In genomic region chr10:131114846-131115245, GRCh38 we compare ENCODE assay signal across 18 cellular contexts.
A peak's percentile ranks its signal among the peaks of the same experiment; 100 is the strongest.
DNase-seq lines count a peak whose midpoint lies in the region; ATAC-seq, FAIRE-seq and TF ChIP-seq lines count a peak whose summit lies in the region.
"Had no signal": no experiment of that assay in that cellular context is flagged by ENCODE, and none has a peak within 500 bp of the region (broad histone marks: within the 10 kb centered on the region; RNA-seq: fewer than 3 reads in every experiment).

No MANE protein-coding gene starts in this region.

- no peaks in the 10 kb centered on the region; a peak in 1 of 22 replicates for H4K20me1 ChIP-seq in BLaER1 treated with 17β-estradiol and CSF1 and Interleukin-3, amounts not matched to agents 10 nM and 100 nM
- H4K20me1 ChIP-seq in H1 (replicated peaks in 1 of 2; ENCODE audit: control insufficient read depth in 1 of 2, insufficient read depth in 2 of 2, low read length in 2 of 2), result no peaks in the 10 kb centered on the region
- no peaks in the 10 kb centered on the region for H4K20me1 ChIP-seq in osteoblast (ENCODE audit: insufficient read depth, low read length)

- H3K79me2 ChIP-seq in H1 (ENCODE audit: control insufficient read depth in 1 of 2, insufficient read depth in 2 of 2, low read length in 2 of 2) (no peaks in the 10 kb centered on the region), osteoblast (ENCODE audit: insufficient read depth, low read length) (no peaks in the 10 kb centered on the region)

- no peak overlapping the region for H4K91ac ChIP-seq in H1 (replicated peaks; ENCODE audit: insufficient read length, low read length)

- TF ChIP-seq CTCF in H1 (IDR thresholded peaks at IDR 0.05; ENCODE audit: control extremely low read depth in 1 of 3, insufficient read depth in 1 of 3, low read depth in 1 of 3, low read length in 3 of 3) (no peak), nephron progenitor cell (IDR thresholded peaks at IDR 0.05) (no peak), osteoblast (IDR thresholded peaks at IDR 0.05; ENCODE audit: extremely low read depth, low read depth, low read length) (no peak), esophagus squamous epithelium (IDR thresholded peaks at IDR 0.05) (no peak)

- POLR2A ChIA-PET in H1 (lab: Charles Lee; ENCODE audit: partially characterized antibody), result no interaction called here
- POLR2A ChIA-PET in activated CD4-positive, alpha-beta memory T cell treated with anti-CD3 and anti-CD28 coated beads, Interleukin-2, amount 10 ng/mL, durations not matched to agents 7 days and 5 days (lab: Charles Lee), result no interaction called here

- no peak overlapping the region for H4K5ac ChIP-seq in H1 (ENCODE audit: insufficient read length, low read depth, low read length)

- H2BK120ac ChIP-seq in H1 (replicated peaks; ENCODE audit: low read depth, low read length), result no peak overlapping the region

- peaks cover 0 to 30% (median 10%) of the 10 kb centered on the region in 11 experiments; a peak in 11 of 22 replicates for H3K9me3 ChIP-seq in BLaER1 treated with 17β-estradiol and CSF1 and Interleukin-3, amounts not matched to agents 10 nM and 100 nM (replicated peaks in 1 of 11)
- no peaks in the 10 kb centered on the region for H3K9me3 ChIP-seq in H1 (ENCODE audit: insufficient read depth in 2 of 2, low read depth in 1 of 2, low read length in 1 of 2)
- H3K9me3 ChIP-seq in osteoblast (ENCODE audit: low read depth, low read length), result no peaks in the 10 kb centered on the region
- H3K9me3 ChIP-seq in esophagus squamous epithelium, result no peaks in the 10 kb centered on the region

- no peak for ATAC-seq in HG02571 (IDR thresholded peaks at IDR 0.05; ENCODE audit: unreplicated experiment)
- ATAC-seq in GM21717 (IDR thresholded peaks at IDR 0.05; ENCODE audit: unreplicated experiment), result no peak
- ATAC-seq: GM23338 had no signal

- no peaks in the 10 kb centered on the region for H3K79me1 ChIP-seq in H1 (ENCODE audit: low read depth, low read length)

- no peaks in the 10 kb centered on the region for H3K9me3 Mint-ChIP-seq in nephron progenitor cell
- H3K9me3 Mint-ChIP-seq in activated CD4-positive, alpha-beta memory T cell treated with anti-CD3 and anti-CD28 coated beads, Interleukin-2, amount 10 ng/mL, durations not matched to agents 7 days and 5 days, result no peaks in the 10 kb centered on the region

- 90% methylated on average over 15 of the region's 15 CpGs; no CpG with 5 or more reads in 1 of the 2 experiments for WGBS in H1 (ENCODE audit: extremely low coverage in 1 of 2, insufficient coverage in 1 of 2, insufficient read length in 1 of 2, insufficient replicate concordance in 2 of 2, low coverage in 1 of 2, low lambda C conversion rate in 2 of 2, missing lambda C conversion rate in 1 of 2), 2 experiments
- 59 to 65% methylated on average over 8 to 9 of the region's 15 CpGs for WGBS in esophagus squamous epithelium, 2 donors

- no peak for TF ChIP-seq POLR2A in H1 (IDR thresholded peaks at IDR 0.05; ENCODE audit: control extremely low read depth in 1 of 2, low read depth in 2 of 2, low read length in 2 of 2)
- TF ChIP-seq POLR2A in esophagus squamous epithelium (IDR thresholded peaks at IDR 0.05), result no peak

- H3K27ac ChIP-seq in BLaER1 treated with 17β-estradiol and CSF1 and Interleukin-3, amounts not matched to agents 10 nM and 100 nM, result peak overlapping the region in 3 of 11 experiments; percentile 28 to 47 (median 33); a peak in 6 of 22 replicates
- H3K27ac ChIP-seq in H1 (ENCODE audit: low read depth, low read length), result no peak overlapping the region
- H3K27ac ChIP-seq in osteoblast (ENCODE audit: low read depth, low read length), result no peak overlapping the region
- no peak overlapping the region for H3K27ac ChIP-seq in esophagus squamous epithelium
- H3K27ac ChIP-seq: HL-60 had no signal

- TF ChIP-seq EP300 in H1 (IDR thresholded peaks at IDR 0.05; ENCODE audit: borderline replicate concordance in 1 of 2, low read depth in 2 of 2, low read length in 2 of 2), result no peak

- H3K23ac ChIP-seq in H1 (ENCODE audit: insufficient read length), result no peak overlapping the region

- peak overlapping the region in 1 of 11 experiments; percentile 14; a peak in 1 of 22 replicates for H3K9ac ChIP-seq in BLaER1 treated with 17β-estradiol and CSF1 and Interleukin-3, amounts not matched to agents 10 nM and 100 nM
- H3K9ac ChIP-seq in H1 (replicated peaks in 1 of 4; ENCODE audit: extremely low read depth in 1 of 4, low read depth in 3 of 4, low read length in 3 of 4), result no peak overlapping the region

- intact Hi-C loops in esophagus squamous epithelium (cut with DNase I), result no loop called here

- no peak overlapping the region for H2BK20ac ChIP-seq in H1 (ENCODE audit: low read length)

- no peak for FAIRE-seq in H1 (lab: Jason Lieb, UNC)
- FAIRE-seq: GM12892, GM18507 had no signal

- H3K4me1 Mint-ChIP-seq in nephron progenitor cell, result peaks cover 57% of the 10 kb centered on the region
- H3K4me1 Mint-ChIP-seq in activated CD4-positive, alpha-beta memory T cell treated with anti-CD3 and anti-CD28 coated beads, Interleukin-2, amount 10 ng/mL, durations not matched to agents 7 days and 5 days, result no peaks in the 10 kb centered on the region
- H3K4me1 Mint-ChIP-seq: CD4-positive, alpha-beta memory T cell had no signal

- no peak overlapping the region for H2BK15ac ChIP-seq in H1 (ENCODE audit: low read length)

- peak overlapping the region; percentile 72 for H3K27ac Mint-ChIP-seq in nephron progenitor cell
- no peak overlapping the region for H3K27ac Mint-ChIP-seq in activated CD4-positive, alpha-beta memory T cell treated with anti-CD3 and anti-CD28 coated beads, Interleukin-2, amount 10 ng/mL, durations not matched to agents 7 days and 5 days
- H3K27ac Mint-ChIP-seq: GM23338 had no signal

- CTCF ChIA-PET in H1 (lab: Charles Lee; ENCODE audit: partially characterized antibody), result interaction anchor here (1.2 to 1.6 kb wide), 2 partner anchors 26 to 30 kb away, joined by 4 read pairs; no protein-coding TSS in a partner anchor
- CTCF ChIA-PET in activated CD4-positive, alpha-beta memory T cell treated with anti-CD3 and anti-CD28 coated beads, Interleukin-2, amount 10 ng/mL, durations not matched to agents 7 days and 5 days (lab: Charles Lee), result no interaction called here

- no peak overlapping the region for H4K8ac ChIP-seq in H1 (ENCODE audit: extremely low read depth, insufficient read depth, low read length)

- H2BK5ac ChIP-seq in H1 (ENCODE audit: low read depth, low read length), result peak overlapping the region; percentile 39; the same call in 1 of the 2 replicates

- peaks cover 0 to 67% (median 62%) of the 10 kb centered on the region in 10 experiments; a peak in 17 of 20 replicates for H3K4me1 ChIP-seq in BLaER1 treated with 17β-estradiol and CSF1 and Interleukin-3, amounts not matched to agents 10 nM and 100 nM
- peaks cover 0 to 8% (median 2%) of the 10 kb centered on the region in 4 experiments; a peak in 3 of 7 replicates for H3K4me1 ChIP-seq in H1 (replicated peaks in 1 of 4; ENCODE audit: control insufficient read depth in 3 of 4, insufficient read depth in 4 of 4, low read length in 3 of 4)
- no peaks in the 10 kb centered on the region for H3K4me1 ChIP-seq in osteoblast (ENCODE audit: insufficient read depth, low read length)
- H3K4me1 ChIP-seq in esophagus squamous epithelium, result no peaks in the 10 kb centered on the region

- H3K56ac ChIP-seq in H1 (replicated peaks; ENCODE audit: insufficient read length, low read depth, low read length), result no peak overlapping the region

- peaks cover 0 to 36% (median 7%) of the 10 kb centered on the region in 11 experiments; a peak in 11 of 22 replicates for H3K36me3 ChIP-seq in BLaER1 treated with 17β-estradiol and CSF1 and Interleukin-3, amounts not matched to agents 10 nM and 100 nM
- no peaks in the 10 kb centered on the region for H3K36me3 ChIP-seq in H1 (ENCODE audit: control insufficient read depth in 2 of 4, insufficient read depth in 4 of 4, low read length in 3 of 4)
- H3K36me3 ChIP-seq in osteoblast (ENCODE audit: insufficient read depth, low read length), result no peaks in the 10 kb centered on the region
- H3K36me3 ChIP-seq in esophagus squamous epithelium, result no peaks in the 10 kb centered on the region

- no peaks in the 10 kb centered on the region for H3K23me2 ChIP-seq in H1 (ENCODE audit: low read depth, low read length)

- peaks cover 5% of the 10 kb centered on the region for H3K27me3 Mint-ChIP-seq in nephron progenitor cell (ENCODE audit: low read depth, poor library complexity)
- no peaks in the 10 kb centered on the region for H3K27me3 Mint-ChIP-seq in activated CD4-positive, alpha-beta memory T cell treated with anti-CD3 and anti-CD28 coated beads, Interleukin-2, amount 10 ng/mL, durations not matched to agents 7 days and 5 days
- H3K27me3 Mint-ChIP-seq: CD4-positive, alpha-beta memory T cell had no signal

- no peak overlapping the region for H3K4me3 Mint-ChIP-seq in nephron progenitor cell
- no peak overlapping the region for H3K4me3 Mint-ChIP-seq in activated CD4-positive, alpha-beta memory T cell treated with anti-CD3 and anti-CD28 coated beads, Interleukin-2, amount 10 ng/mL, durations not matched to agents 7 days and 5 days
- H3K4me3 Mint-ChIP-seq: CD4-positive, alpha-beta memory T cell; GM23338 had no signal

- H3K4ac ChIP-seq in H1 (replicated peaks; ENCODE audit: insufficient read length, low read depth, low read length), result no peak overlapping the region

- no peaks in the 10 kb centered on the region for H3K27me3 ChIP-seq in BLaER1 treated with 17β-estradiol and CSF1 and Interleukin-3, amounts not matched to agents 10 nM and 100 nM
- H3K27me3 ChIP-seq in H1 (replicated peaks in 1 of 4; ENCODE audit: control insufficient read depth in 3 of 4, extremely low read depth in 1 of 4, insufficient read depth in 3 of 4, low read length in 3 of 4) (no peaks in the 10 kb centered on the region), osteoblast (ENCODE audit: insufficient read depth, low read length) (no peaks in the 10 kb centered on the region), esophagus squamous epithelium (no peaks in the 10 kb centered on the region)

- H3K36me3 Mint-ChIP-seq in nephron progenitor cell (ENCODE audit: low read depth), result no peaks in the 10 kb centered on the region
- no peaks in the 10 kb centered on the region for H3K36me3 Mint-ChIP-seq in activated CD4-positive, alpha-beta memory T cell treated with anti-CD3 and anti-CD28 coated beads, Interleukin-2, amount 10 ng/mL, durations not matched to agents 7 days and 5 days (ENCODE audit: low read depth)
- H3K36me3 Mint-ChIP-seq: CD4-positive, alpha-beta memory T cell had no signal

- peak overlapping the region in 8 of 11 experiments; percentile 37 to 78 (median 68); a peak in 15 of 22 replicates for H3K4me2 ChIP-seq in BLaER1 treated with 17β-estradiol and CSF1 and Interleukin-3, amounts not matched to agents 10 nM and 100 nM
- H3K4me2 ChIP-seq in H1 (ENCODE audit: insufficient read depth in 1 of 2, low read depth in 2 of 2, low read length in 2 of 2), result no peak overlapping the region
- H3K4me2 ChIP-seq in osteoblast (ENCODE audit: insufficient read depth, low read length), result no peak overlapping the region
- H3K4me2 ChIP-seq: GM23338 had no signal

- H3K18ac ChIP-seq in H1 (ENCODE audit: extremely low read depth, low read length), result no peak overlapping the region

- no peak overlapping the region for H3K14ac ChIP-seq in H1 (ENCODE audit: insufficient read length)

- no peak overlapping the region for H2AFZ ChIP-seq in H1 (ENCODE audit: low read length)
- H2AFZ ChIP-seq in osteoblast (ENCODE audit: low read length), result no peak overlapping the region
- H2AFZ ChIP-seq: GM23338 had no signal

- no peak overlapping the region for H3K4me3 ChIP-seq in BLaER1 treated with 17β-estradiol and CSF1 and Interleukin-3, amounts not matched to agents 10 nM and 100 nM
- no peak overlapping the region for H3K4me3 ChIP-seq in H1 (ENCODE audit: extremely low read depth in 1 of 4, insufficient read depth in 2 of 4, low read depth in 3 of 4, low read length in 4 of 4)
- no peak overlapping the region for H3K4me3 ChIP-seq in osteoblast (ENCODE audit: insufficient read depth, low read length)
- H3K4me3 ChIP-seq in esophagus squamous epithelium, result no peak overlapping the region
- H3K4me3 ChIP-seq: GM23338 had no signal

- TF ChIP-seq RAD21 in H1 (IDR thresholded peaks at IDR 0.05 in 1 of 2, conservative IDR thresholded peaks at IDR 0.05 in 1 of 2; ENCODE audit: low read depth in 2 of 2, low read length in 2 of 2), result no peak

- H2AK5ac ChIP-seq in H1 (ENCODE audit: low read depth, low read length), result no peak overlapping the region

- peak overlapping the region; percentile 68; the same call in 1 of the 2 replicates for H2BK12ac ChIP-seq in H1 (ENCODE audit: low read depth, low read length)

- DNase-seq in H1 (ENCODE audit: low read depth in 1 of 2, low spot score in 2 of 2) (no peak), nephron progenitor cell (no peak), osteoblast (ENCODE audit: insufficient read length, low spot score, missing footprints) (peak; percentile 42), esophagus squamous epithelium (lab: John Stamatoyannopoulos, UW) (no peak)
- no peak for DNase-seq in activated CD4-positive, alpha-beta memory T cell treated with anti-CD3 and anti-CD28 coated beads, Interleukin-2, amount 10 ng/mL, durations not matched to agents 7 days and 5 days
- DNase-seq: 8988T; C1 segment of cervical spinal cord; CD4-positive, alpha-beta memory T cell; DMS153; DMS79; GDM1 had no signal

Comparison
In these comparisons a context has a peak if more than half of its experiments do, and no peak if none do; other contexts are left out.
1. H3K4me2 ChIP-seq: peak in BLaER1 treated with 17β-estradiol and CSF1 and Interleukin-3, amounts not matched to agents 10 nM and 100 nM (8 of 11); none in H1 (0 of 2) and osteoblast (single experiment).